8 cellular contexts compared by ENCODE assay signal in the genomic region with DNA sequence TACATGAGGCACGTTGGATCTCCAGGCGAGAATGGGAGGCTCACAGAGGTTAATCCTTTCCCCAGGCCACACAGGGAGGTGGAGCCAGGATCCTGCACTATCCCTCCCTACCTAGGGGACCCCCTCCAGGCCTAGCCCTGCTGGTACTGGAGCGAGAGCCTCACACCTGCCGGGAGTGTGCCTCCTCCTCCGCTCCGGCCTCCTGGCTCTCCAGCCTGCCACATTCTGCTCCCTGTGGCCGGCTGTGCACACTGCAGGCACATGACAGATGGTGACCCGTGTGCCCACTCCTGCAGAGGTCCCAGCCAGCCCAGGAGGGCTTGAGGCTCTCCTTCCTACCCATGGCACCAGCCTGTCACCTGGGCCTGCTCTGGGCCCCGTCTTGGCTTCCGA.
DNase-seq lines count a peak whose midpoint lies in the region; ATAC-seq, FAIRE-seq and TF ChIP-seq lines count a peak whose summit lies in the region.

No MANE protein-coding gene starts in this region.

- H3K36me3 Mint-ChIP-seq in activated T-cell treated with anti-CD3 and anti-CD28 coated beads, Interleukin-2, amount 50 U/mL, for 24 hours (ENCODE audit: low read depth), result peaks cover 1% of the 10 kb centered on the region
- peaks cover 7% of the 10 kb centered on the region for H3K36me3 Mint-ChIP-seq in CD8-positive, alpha-beta T cell

- CTCF ChIA-PET in A673 (lab: Charles Lee), result no interaction called here
- CTCF ChIA-PET in CD8-positive, alpha-beta T cell (lab: Charles Lee), result no interaction called here

- peak overlapping the region; percentile 42 for H3K27ac ChIP-seq in A673 (ENCODE audit: low read depth, low read length, poor library complexity, severe bottlenecking)
- H3K27ac ChIP-seq in RWPE2 (ENCODE audit: poor library complexity, severe bottlenecking), result no peak overlapping the region
- H3K27ac ChIP-seq in foreskin keratinocyte, result no peak overlapping the region
- H3K27ac ChIP-seq in CD8-positive, alpha-beta T cell (ENCODE audit: low read depth, low read length), result no peak overlapping the region

- no peak for FAIRE-seq in GM12891 (lab: Jason Lieb, UNC)

- intact Hi-C loops in A673 (cut with micrococcal nuclease; ENCODE audit: unreplicated experiment), result no loop called here
- intact Hi-C loops in CD8-positive, alpha-beta T cell (cut with DNase I, micrococcal nuclease), result no loop called here

- no peaks in the 10 kb centered on the region for H3K9me3 Mint-ChIP-seq in activated T-cell treated with anti-CD3 and anti-CD28 coated beads, Interleukin-2, amount 50 U/mL, for 24 hours
- H3K9me3 Mint-ChIP-seq in CD8-positive, alpha-beta T cell, result no peaks in the 10 kb centered on the region

- TF ChIP-seq POLR2A in GM12891 (IDR thresholded peaks at IDR 0.05; ENCODE audit: low read depth, low read length), result no peak

- ATAC-seq in RWPE2 (ENCODE audit: low read depth), result peak; percentile 34; the same call in 2 of the 3 replicates
- ATAC-seq in foreskin keratinocyte, result peak; percentile 14
- ATAC-seq in HG03045 (IDR thresholded peaks at IDR 0.05; ENCODE audit: unreplicated experiment), result no peak
- ATAC-seq in CD8-positive, alpha-beta T cell, result no peak

- no TSS peak for BruUV-seq in A673 (replicated peaks; lab: Mats Ljungman, UMichigan)

- H3K4me1 ChIP-seq in A673 (ENCODE audit: insufficient read depth, low read length, poor library complexity, severe bottlenecking) (peaks cover under 1% of the 10 kb centered on the region), RWPE2 (ENCODE audit: insufficient read depth, poor library complexity, severe bottlenecking) (no peaks in the 10 kb centered on the region), foreskin keratinocyte (no peaks in the 10 kb centered on the region)
- H3K4me1 ChIP-seq in CD8-positive, alpha-beta T cell (ENCODE audit: insufficient read depth, low read length), result no peaks in the 10 kb centered on the region

- no peak overlapping the region for H3K27ac Mint-ChIP-seq in activated T-cell treated with anti-CD3 and anti-CD28 coated beads, Interleukin-2, amount 50 U/mL, for 24 hours
- no peak overlapping the region for H3K27ac Mint-ChIP-seq in CD8-positive, alpha-beta T cell

- H3K36me3 ChIP-seq in A673 (ENCODE audit: insufficient read depth, low read length, poor library complexity, severe bottlenecking), result peaks cover 23% of the 10 kb centered on the region
- peaks cover 55% of the 10 kb centered on the region for H3K36me3 ChIP-seq in RWPE2 (ENCODE audit: low read depth)
- no peaks in the 10 kb centered on the region for H3K36me3 ChIP-seq in CD8-positive, alpha-beta T cell (ENCODE audit: insufficient read depth, low read length)

- TF ChIP-seq CTCF in A673 (conservative IDR thresholded peaks at IDR 0.05; ENCODE audit: low read depth, low read length), result peak; percentile 42
- TF ChIP-seq CTCF in RWPE2 (IDR thresholded peaks at IDR 0.05; ENCODE audit: poor library complexity, severe bottlenecking), result peak; percentile 33
- TF ChIP-seq CTCF in foreskin keratinocyte (conservative IDR thresholded peaks at IDR 0.05), result peak; percentile 48
- no peak for TF ChIP-seq CTCF in CD8-positive, alpha-beta T cell (IDR thresholded peaks at IDR 0.05)

- H3K9me3 ChIP-seq in A673 (ENCODE audit: low read depth, low read length, poor library complexity, severe bottlenecking) (no peaks in the 10 kb centered on the region), RWPE2 (ENCODE audit: severe bottlenecking) (no peaks in the 10 kb centered on the region)
- H3K9me3 ChIP-seq in CD8-positive, alpha-beta T cell (ENCODE audit: low read length), result no peaks in the 10 kb centered on the region

- H3K4me3 ChIP-seq in A673 (ENCODE audit: low read depth, low read length, poor library complexity, severe bottlenecking) (no peak overlapping the region), RWPE2 (ENCODE audit: severe bottlenecking) (no peak overlapping the region)
- no peak overlapping the region for H3K4me3 ChIP-seq in CD8-positive, alpha-beta T cell (ENCODE audit: low read depth, low read length)

- H3K4me3 Mint-ChIP-seq in activated T-cell treated with anti-CD3 and anti-CD28 coated beads, Interleukin-2, amount 50 U/mL, for 24 hours, result no peak overlapping the region
- H3K4me3 Mint-ChIP-seq in CD8-positive, alpha-beta T cell, result no peak overlapping the region

- POLR2A ChIA-PET in A673 (lab: Charles Lee; ENCODE audit: low non-redundant PET), result no interaction called here
- POLR2A ChIA-PET in CD8-positive, alpha-beta T cell (lab: Charles Lee), result no interaction called here

- no peaks in the 10 kb centered on the region for H3K27me3 ChIP-seq in A673 (replicated peaks; ENCODE audit: insufficient read depth, low read depth, low read length, poor library complexity)
- H3K27me3 ChIP-seq in RWPE2 (ENCODE audit: insufficient read depth, poor library complexity, severe bottlenecking), result no peaks in the 10 kb centered on the region
- H3K27me3 ChIP-seq in foreskin keratinocyte, result no peaks in the 10 kb centered on the region
- H3K27me3 ChIP-seq in CD8-positive, alpha-beta T cell (ENCODE audit: insufficient read depth, low read length), result no peaks in the 10 kb centered on the region

- DNase-seq in A673 (ENCODE audit: low spot score), result no peak
- peak; percentile 76 for DNase-seq in GM12891 (ENCODE audit: insufficient read length, low spot score)
- no peak for DNase-seq in RWPE2 (ENCODE audit: low spot score)
- DNase-seq in foreskin keratinocyte, result no peak
- DNase-seq in activated T-cell treated with anti-CD3 and anti-CD28 coated beads, Interleukin-2, amount 50 U/mL, for 24 hours, result no peak
- no peak for DNase-seq in H4 (ENCODE audit: low spot score)
- no peak for DNase-seq in CD8-positive, alpha-beta T cell

- no peaks in the 10 kb centered on the region for H3K4me1 Mint-ChIP-seq in activated T-cell treated with anti-CD3 and anti-CD28 coated beads, Interleukin-2, amount 50 U/mL, for 24 hours (ENCODE audit: low read depth)
- no peaks in the 10 kb centered on the region for H3K4me1 Mint-ChIP-seq in CD8-positive, alpha-beta T cell (ENCODE audit: low read depth)

- no peaks in the 10 kb centered on the region for H3K27me3 Mint-ChIP-seq in activated T-cell treated with anti-CD3 and anti-CD28 coated beads, Interleukin-2, amount 50 U/mL, for 24 hours
- no peaks in the 10 kb centered on the region for H3K27me3 Mint-ChIP-seq in CD8-positive, alpha-beta T cell (ENCODE audit: low read depth)

TF ChIP-seq in GM12891, 5 proteins besides CTCF, POLR2A, EP300 and RAD21:
- TF ChIP-seq POU2F2 (IDR thresholded peaks at IDR 0.05; ENCODE audit: low read depth, low read length) (no peak), PAX5 (IDR thresholded peaks at IDR 0.05; ENCODE audit: insufficient read depth, low read length, severe bottlenecking) (no peak), TAF1 (IDR thresholded peaks at IDR 0.05; ENCODE audit: low read depth, low read length) (no peak), POLR2AphosphoS5 (IDR thresholded peaks at IDR 0.05; ENCODE audit: low read depth, low read length) (no peak), SPI1 (IDR thresholded peaks at IDR 0.05; ENCODE audit: low read depth, low read length) (no peak)

Comparison
In these comparisons a context has a peak if more than half of its experiments do, and no peak if none do; other contexts are left out.
1. ATAC-seq: peak in RWPE2 (single experiment) and foreskin keratinocyte (single experiment); none in HG03045 (single experiment) and CD8-positive, alpha-beta T cell (single experiment).